Comparison of ENCODE assay signal across 1 cellular context in the genomic region with DNA sequence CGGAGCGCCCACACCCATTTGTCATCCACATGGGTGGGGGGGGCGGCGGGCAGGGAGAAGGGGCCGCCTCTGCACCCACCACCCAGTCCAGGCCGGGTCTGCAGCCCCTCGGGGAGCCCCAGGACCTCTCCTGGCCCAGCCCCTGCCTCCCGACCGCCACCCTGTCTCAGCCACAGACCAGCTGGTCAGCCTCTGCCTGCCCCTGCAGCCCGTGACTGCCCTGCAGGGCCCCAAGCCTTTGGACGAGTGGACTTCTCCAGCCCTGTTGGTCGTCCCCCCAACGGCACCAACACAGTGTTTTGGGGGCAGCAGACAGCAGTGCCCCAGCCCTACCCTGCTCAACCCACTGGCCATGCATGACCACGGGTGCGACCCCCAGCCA.
TF ChIP-seq lines count a peak whose summit lies in the region.

No MANE protein-coding gene starts in this region.

TF ChIP-seq in HepG2, 621 proteins besides CTCF, POLR2A, EP300 and RAD21:
- TF ChIP-seq ZC3H13 (CRISPR knock-in tag; IDR thresholded peaks at IDR 0.05) (no peak), ZFX (CRISPR knock-in tag; IDR thresholded peaks at IDR 0.05; ENCODE audit: low read depth) (peak; percentile 29; the same call in 1 of the 2 replicates), SYNCRIP (IDR thresholded peaks at IDR 0.05; ENCODE audit: insufficient read depth, low read depth, low read length) (no peak), MEIS2 (CRISPR knock-in tag; IDR thresholded peaks at IDR 0.05) (no peak), ZIK1 (CRISPR knock-in tag; IDR thresholded peaks at IDR 0.05; ENCODE audit: borderline replicate concordance, low read depth) (no peak), ZNF543 (CRISPR knock-in tag; IDR thresholded peaks at IDR 0.05) (no peak), MTA1 (CRISPR knock-in tag; IDR thresholded peaks at IDR 0.05; ENCODE audit: borderline replicate concordance) (0 out of 2 replicates have a peak, but pooled peaks have one; percentile 7), GATA4 (IDR thresholded peaks at IDR 0.05; ENCODE audit: borderline replicate concordance, low read depth) (no peak), NR2C2 (CRISPR knock-in tag; IDR thresholded peaks at IDR 0.05; ENCODE audit: borderline replicate concordance) (no peak), SNAPC2 (CRISPR knock-in tag; IDR thresholded peaks at IDR 0.05) (no peak), ZNF589 (CRISPR knock-in tag; conservative IDR thresholded peaks at IDR 0.05) (no peak)
- TF ChIP-seq, protein P1, sequence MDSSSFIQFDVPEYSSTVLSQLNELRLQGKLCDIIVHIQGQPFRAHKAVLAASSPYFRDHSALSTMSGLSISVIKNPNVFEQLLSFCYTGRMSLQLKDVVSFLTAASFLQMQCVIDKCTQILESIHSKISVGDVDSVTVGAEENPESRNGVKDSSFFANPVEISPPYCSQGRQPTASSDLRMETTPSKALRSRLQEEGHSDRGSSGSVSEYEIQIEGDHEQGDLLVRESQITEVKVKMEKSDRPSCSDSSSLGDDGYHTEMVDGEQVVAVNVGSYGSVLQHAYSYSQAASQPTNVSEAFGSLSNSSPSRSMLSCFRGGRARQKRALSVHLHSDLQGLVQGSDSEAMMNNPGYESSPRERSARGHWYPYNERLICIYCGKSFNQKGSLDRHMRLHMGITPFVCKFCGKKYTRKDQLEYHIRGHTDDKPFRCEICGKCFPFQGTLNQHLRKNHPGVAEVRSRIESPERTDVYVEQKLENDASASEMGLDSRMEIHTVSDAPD (CRISPR knock-in tag; IDR thresholded peaks at IDR 0.05): no peak
- TF ChIP-seq, protein P2, sequence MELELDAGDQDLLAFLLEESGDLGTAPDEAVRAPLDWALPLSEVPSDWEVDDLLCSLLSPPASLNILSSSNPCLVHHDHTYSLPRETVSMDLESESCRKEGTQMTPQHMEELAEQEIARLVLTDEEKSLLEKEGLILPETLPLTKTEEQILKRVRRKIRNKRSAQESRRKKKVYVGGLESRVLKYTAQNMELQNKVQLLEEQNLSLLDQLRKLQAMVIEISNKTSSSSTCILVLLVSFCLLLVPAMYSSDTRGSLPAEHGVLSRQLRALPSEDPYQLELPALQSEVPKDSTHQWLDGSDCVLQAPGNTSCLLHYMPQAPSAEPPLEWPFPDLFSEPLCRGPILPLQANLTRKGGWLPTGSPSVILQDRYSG (CRISPR knock-in tag; IDR thresholded peaks at IDR 0.05): no peak
